ENCODE assay signal across 11 cellular contexts in genomic region chr7:34687529-34687928, GRCh38. TPM values are rescaled to one million over a fixed set of nuclear protein-coding genes. Genes with fewer than 3 reads are reported as not detected.
"Had no signal": no experiment of that assay in that cellular context is flagged by ENCODE, and none has a peak within 500 bp of the region (broad histone marks: within the 10 kb centered on the region; RNA-seq: fewer than 3 reads in every experiment).

No MANE protein-coding gene starts in this region.

- ATAC-seq: HCT116 had no signal

- H2AFZ ChIP-seq: GM23248 had no signal

- H3K36me3 ChIP-seq: HAP-1 had no signal

- H3K9ac ChIP-seq: GM23248 had no signal

- H3K9me3 ChIP-seq: HAP-1 had no signal

- H3K4me3 ChIP-seq: GM23248, HAP-1 had no signal

- H3K27ac ChIP-seq: GM23248, HL-60 had no signal

- H3K4me1 ChIP-seq: HAP-1 had no signal

- DNase-seq: GM23248, GOT3, H7, HFFc6, KG1 had no signal

RNA-seq across cellular contexts. Expression of gene NPSR1, which starts 29.5 kb away (rescaled TPM):
- total RNA-seq: GM23248, H4, H7, HFFc6, HT1080 had no signal
- polyA plus RNA-seq: GM23248, IgD-negative memory B cell had no signal
